In the genomic region with DNA sequence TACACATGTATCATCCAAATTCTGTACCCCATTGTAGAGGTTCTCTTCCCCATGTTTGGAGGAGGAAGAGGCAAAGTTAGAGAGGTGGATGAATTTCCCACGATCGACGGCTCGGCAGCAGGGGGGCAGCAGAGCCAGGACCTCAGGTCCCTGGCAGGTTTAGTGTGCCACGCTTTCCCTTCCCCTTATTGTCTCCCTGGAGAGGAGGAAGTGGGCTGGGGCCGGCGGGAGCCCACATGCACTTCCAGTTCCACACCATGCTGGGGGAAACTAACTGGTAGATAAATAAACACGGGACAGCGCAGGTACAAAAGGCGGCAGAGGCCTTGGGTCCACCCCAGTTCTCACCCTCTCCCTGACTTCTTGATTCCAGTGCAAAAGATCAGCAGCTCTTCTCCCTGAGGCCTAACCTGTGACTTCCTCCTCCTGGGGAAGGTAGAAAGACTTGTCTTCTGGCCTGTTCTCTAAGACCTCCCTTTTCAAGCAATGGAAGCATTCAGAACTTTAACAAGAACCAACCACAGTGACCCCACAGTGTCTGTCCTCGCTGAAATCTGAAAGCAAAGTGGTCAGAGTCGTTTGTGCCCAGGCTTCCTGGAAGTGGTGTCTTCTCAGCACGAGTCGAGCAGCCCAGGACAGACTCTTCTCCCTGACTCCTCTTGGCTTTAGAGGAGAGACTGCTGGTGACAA, we compare ENCODE assay signal across 10 cellular contexts. TPM values are rescaled to one million over a fixed set of nuclear protein-coding genes. Genes with fewer than 3 reads are reported as not detected.
A peak's percentile ranks its signal among the peaks of the same experiment; 100 is the strongest.
DNase-seq lines count a peak whose midpoint lies in the region; ATAC-seq and TF ChIP-seq lines count a peak whose summit lies in the region.
"Had no signal": no experiment of that assay in that cellular context is flagged by ENCODE, and none has a peak within 500 bp of the region (broad histone marks: within the 10 kb centered on the region; RNA-seq: fewer than 3 reads in every experiment).

No MANE protein-coding gene starts in this region.

- intact Hi-C loops in activated naive CD4-positive, alpha-beta T cell treated with anti-CD3 and anti-CD28 coated beads for 36 hours (cut with micrococcal nuclease) = no loop called here
- intact Hi-C loops in right lobe of liver (cut with DNase I) = no loop called here
- intact Hi-C loops in transverse colon (cut with DNase I; ENCODE audit: low total_unique reads) = no loop called here

- no peak for TF ChIP-seq EP300 in transverse colon (IDR thresholded peaks at IDR 0.05; ENCODE audit: low read depth)

- ATAC-seq in right lobe of liver (peak; percentile 33 to 49 (median 42)), GM19035 (IDR thresholded peaks at IDR 0.05; ENCODE audit: unreplicated experiment) (no peak), HG02938 (IDR thresholded peaks at IDR 0.05; ENCODE audit: unreplicated experiment) (no peak)
- ATAC-seq: left colon had no signal

- H3K27me3 ChIP-seq in right lobe of liver (no peaks in the 10 kb centered on the region), transverse colon (no peaks in the 10 kb centered on the region)

- H3K27ac Mint-ChIP-seq in activated naive CD4-positive, alpha-beta T cell treated with anti-CD3 and anti-CD28 coated beads for 36 hours = peak overlapping the region; percentile 80
- H3K27ac Mint-ChIP-seq in activated naive CD8-positive, alpha-beta T cell treated with anti-CD3 and anti-CD28 coated beads for 36 hours = peak overlapping the region; percentile 73

- H3K4me3 Mint-ChIP-seq in activated naive CD4-positive, alpha-beta T cell treated with anti-CD3 and anti-CD28 coated beads for 36 hours = peak overlapping the region; percentile 26
- no peak overlapping the region for H3K4me3 Mint-ChIP-seq in activated naive CD8-positive, alpha-beta T cell treated with anti-CD3 and anti-CD28 coated beads for 36 hours

- H3K4me3 ChIP-seq in right lobe of liver (no peak overlapping the region), transverse colon (no peak overlapping the region)

- H3K4me1 ChIP-seq in right lobe of liver (peaks cover 0 to 3% (median 0%) of the 10 kb centered on the region in 4 donors), transverse colon (peaks cover 0 to 18% (median 8%) of the 10 kb centered on the region in 4 donors)

- in situ Hi-C loops in transverse colon (cut with MboI; ENCODE audit: low pct_ligation_motif_present in 1 of 4, low pct_unique_long_range_greater_than_20kb in 1 of 4, low sequenced_read_pairs in 3 of 4) = no loop called here

- TF ChIP-seq CTCF in right lobe of liver (IDR thresholded peaks at IDR 0.05) = no peak
- no peak for TF ChIP-seq CTCF in transverse colon (IDR thresholded peaks at IDR 0.05)
- no peak for TF ChIP-seq CTCF in GM20000 (IDR thresholded peaks at IDR 0.05; ENCODE audit: extremely low read depth, missing control alignments)

- TF ChIP-seq POLR2A in right lobe of liver (IDR thresholded peaks at IDR 0.05) (peak; percentile 25), transverse colon (IDR thresholded peaks at IDR 0.05) (no peak)

- no peaks in the 10 kb centered on the region for H3K27me3 Mint-ChIP-seq in activated naive CD4-positive, alpha-beta T cell treated with anti-CD3 and anti-CD28 coated beads for 36 hours (ENCODE audit: low read depth)
- no peaks in the 10 kb centered on the region for H3K27me3 Mint-ChIP-seq in activated naive CD8-positive, alpha-beta T cell treated with anti-CD3 and anti-CD28 coated beads for 36 hours

- H3K36me3 ChIP-seq in right lobe of liver (no peaks in the 10 kb centered on the region), transverse colon (no peaks in the 10 kb centered on the region)

- H3K9me3 ChIP-seq in right lobe of liver (no peaks in the 10 kb centered on the region), transverse colon (no peaks in the 10 kb centered on the region)

- H3K36me3 Mint-ChIP-seq in activated naive CD4-positive, alpha-beta T cell treated with anti-CD3 and anti-CD28 coated beads for 36 hours (ENCODE audit: low read depth) = no peaks in the 10 kb centered on the region
- no peaks in the 10 kb centered on the region for H3K36me3 Mint-ChIP-seq in activated naive CD8-positive, alpha-beta T cell treated with anti-CD3 and anti-CD28 coated beads for 36 hours

- no peaks in the 10 kb centered on the region for H3K9me3 Mint-ChIP-seq in activated naive CD4-positive, alpha-beta T cell treated with anti-CD3 and anti-CD28 coated beads for 36 hours
- no peaks in the 10 kb centered on the region for H3K9me3 Mint-ChIP-seq in activated naive CD8-positive, alpha-beta T cell treated with anti-CD3 and anti-CD28 coated beads for 36 hours

- CTCF ChIA-PET in activated naive CD4-positive, alpha-beta T cell treated with anti-CD3 and anti-CD28 coated beads for 36 hours (lab: Charles Lee) = interaction anchor here (1.3 kb wide), 1 partner anchor 8 kb away, joined by 9 read pairs; no protein-coding TSS in a partner anchor

- peaks cover 52% of the 10 kb centered on the region for H3K4me1 Mint-ChIP-seq in activated naive CD4-positive, alpha-beta T cell treated with anti-CD3 and anti-CD28 coated beads for 36 hours (ENCODE audit: low read depth)
- H3K4me1 Mint-ChIP-seq in activated naive CD8-positive, alpha-beta T cell treated with anti-CD3 and anti-CD28 coated beads for 36 hours = peaks cover 61% of the 10 kb centered on the region

- 31% methylated on average over 3 of the region's 14 CpGs for WGBS in right lobe of liver (ENCODE audit: insufficient coverage, low coverage, low lambda C conversion rate, missing lambda C conversion rate)
- 67% methylated on average over 14 of the region's 14 CpGs; no CpG with 5 or more reads in 1 of the 2 donors for WGBS in transverse colon (ENCODE audit: low coverage in 1 of 2), 2 donors

- H3K27ac ChIP-seq in right lobe of liver (peak overlapping the region; percentile 20 to 64 (median 57)), transverse colon (peak overlapping the region; percentile 10 to 74 (median 38))

- DNase-seq in activated naive CD4-positive, alpha-beta T cell treated with anti-CD3 and anti-CD28 coated beads for 36 hours = peak; percentile 26
- DNase-seq in activated naive CD4-positive, alpha-beta T cell treated with anti-CD3 and anti-CD28 coated beads, Interleukin-2, amount 50 U/mL, for 16 hours = no peak
- no peak for DNase-seq in activated naive CD8-positive, alpha-beta T cell treated with anti-CD3 and anti-CD28 coated beads for 36 hours
- peak; percentile 61 to 74 (median 67) for DNase-seq in right lobe of liver
- peak; percentile 39 for DNase-seq in transverse colon
- no peak for DNase-seq in GM20000 (ENCODE audit: low spot score)
- DNase-seq: stimulated activated naive CD4-positive, alpha-beta T cell treated with Interleukin-2 at 50 U/mL for 16 hours had no signal

RNA-seq across cellular contexts. Expression of gene SRGN, which starts 30.5 kb away (rescaled TPM):
- total RNA-seq in activated naive CD4-positive, alpha-beta T cell treated with anti-CD3 and anti-CD28 coated beads for 36 hours = 100 to 1,000 TPM; 197 to 198 TPM
- total RNA-seq in activated naive CD8-positive, alpha-beta T cell treated with anti-CD3 and anti-CD28 coated beads for 36 hours = 100 to 1,000 TPM; 264 to 278 TPM
- total RNA-seq in right lobe of liver = 10 to 100 TPM; 20.0 to 95.1 (median 31.9) TPM
- 10 to 100 TPM in 3 of 4 donors, 1 to 10 TPM in 1; 9.0 to 83.8 (median 20.3) TPM for total RNA-seq in transverse colon

Comparison
In these comparisons a context has a peak if more than half of its experiments do, and no peak if none do; other contexts are left out.
1. DNase-seq: peak in activated naive CD4-positive, alpha-beta T cell treated with anti-CD3 and anti-CD28 coated beads for 36 hours (single experiment), right lobe of liver (3 of 3) and transverse colon (single experiment); none in activated naive CD4-positive, alpha-beta T cell treated with anti-CD3 and anti-CD28 coated beads, Interleukin-2, amount 50 U/mL, for 16 hours (single experiment), activated naive CD8-positive, alpha-beta T cell treated with anti-CD3 and anti-CD28 coated beads for 36 hours (single experiment) and GM20000 (single experiment).
2. ATAC-seq: peak in right lobe of liver (4 of 4); none in GM19035 (single experiment) and HG02938 (single experiment).